In the genomic region with DNA sequence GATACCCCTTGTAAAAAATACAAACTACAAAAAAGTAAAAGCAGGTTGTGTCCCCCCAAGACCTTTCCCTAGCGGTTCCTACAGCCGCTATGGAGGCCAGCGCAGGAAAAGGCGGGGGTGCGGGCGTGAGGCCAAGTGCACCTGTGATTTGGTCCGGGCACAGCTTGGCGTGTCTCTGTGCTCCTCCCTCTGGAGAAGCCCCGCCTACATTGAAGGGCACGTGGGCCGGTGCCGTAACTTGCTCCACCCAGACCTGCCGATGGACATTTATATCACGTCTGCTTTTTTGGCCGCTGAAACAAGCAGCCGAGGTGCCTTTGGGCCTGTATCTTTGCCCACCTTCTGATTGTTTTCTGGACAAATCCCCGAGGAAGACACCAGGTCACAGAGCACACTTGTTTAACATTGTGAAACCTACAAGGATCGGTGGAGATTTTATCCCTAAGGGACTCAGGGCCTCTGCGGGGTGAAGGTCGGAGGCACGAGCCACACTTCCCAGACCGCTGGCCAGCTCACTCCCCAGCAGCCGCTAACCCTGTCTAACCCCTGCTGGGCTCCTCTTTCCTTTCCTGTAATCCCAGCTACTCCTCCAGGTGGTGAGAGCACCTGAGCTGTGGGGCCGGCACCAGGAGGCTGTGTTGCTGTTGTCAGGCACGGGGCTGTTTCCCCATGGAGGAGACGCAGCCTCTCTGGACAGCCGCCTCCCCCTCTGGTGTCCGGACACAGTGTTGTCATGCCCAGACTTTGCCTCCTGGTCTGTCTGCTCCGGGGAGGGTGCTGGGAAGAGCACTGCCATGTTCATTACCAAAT, we compare ENCODE assay signal across 2 cellular contexts.
TF ChIP-seq lines count a peak whose summit lies in the region.

No MANE protein-coding gene starts in this region.

TF ChIP-seq in K562, 482 proteins besides CTCF, POLR2A, EP300 and RAD21 (continued from another document and continues in another):
- TF ChIP-seq, protein P1, sequence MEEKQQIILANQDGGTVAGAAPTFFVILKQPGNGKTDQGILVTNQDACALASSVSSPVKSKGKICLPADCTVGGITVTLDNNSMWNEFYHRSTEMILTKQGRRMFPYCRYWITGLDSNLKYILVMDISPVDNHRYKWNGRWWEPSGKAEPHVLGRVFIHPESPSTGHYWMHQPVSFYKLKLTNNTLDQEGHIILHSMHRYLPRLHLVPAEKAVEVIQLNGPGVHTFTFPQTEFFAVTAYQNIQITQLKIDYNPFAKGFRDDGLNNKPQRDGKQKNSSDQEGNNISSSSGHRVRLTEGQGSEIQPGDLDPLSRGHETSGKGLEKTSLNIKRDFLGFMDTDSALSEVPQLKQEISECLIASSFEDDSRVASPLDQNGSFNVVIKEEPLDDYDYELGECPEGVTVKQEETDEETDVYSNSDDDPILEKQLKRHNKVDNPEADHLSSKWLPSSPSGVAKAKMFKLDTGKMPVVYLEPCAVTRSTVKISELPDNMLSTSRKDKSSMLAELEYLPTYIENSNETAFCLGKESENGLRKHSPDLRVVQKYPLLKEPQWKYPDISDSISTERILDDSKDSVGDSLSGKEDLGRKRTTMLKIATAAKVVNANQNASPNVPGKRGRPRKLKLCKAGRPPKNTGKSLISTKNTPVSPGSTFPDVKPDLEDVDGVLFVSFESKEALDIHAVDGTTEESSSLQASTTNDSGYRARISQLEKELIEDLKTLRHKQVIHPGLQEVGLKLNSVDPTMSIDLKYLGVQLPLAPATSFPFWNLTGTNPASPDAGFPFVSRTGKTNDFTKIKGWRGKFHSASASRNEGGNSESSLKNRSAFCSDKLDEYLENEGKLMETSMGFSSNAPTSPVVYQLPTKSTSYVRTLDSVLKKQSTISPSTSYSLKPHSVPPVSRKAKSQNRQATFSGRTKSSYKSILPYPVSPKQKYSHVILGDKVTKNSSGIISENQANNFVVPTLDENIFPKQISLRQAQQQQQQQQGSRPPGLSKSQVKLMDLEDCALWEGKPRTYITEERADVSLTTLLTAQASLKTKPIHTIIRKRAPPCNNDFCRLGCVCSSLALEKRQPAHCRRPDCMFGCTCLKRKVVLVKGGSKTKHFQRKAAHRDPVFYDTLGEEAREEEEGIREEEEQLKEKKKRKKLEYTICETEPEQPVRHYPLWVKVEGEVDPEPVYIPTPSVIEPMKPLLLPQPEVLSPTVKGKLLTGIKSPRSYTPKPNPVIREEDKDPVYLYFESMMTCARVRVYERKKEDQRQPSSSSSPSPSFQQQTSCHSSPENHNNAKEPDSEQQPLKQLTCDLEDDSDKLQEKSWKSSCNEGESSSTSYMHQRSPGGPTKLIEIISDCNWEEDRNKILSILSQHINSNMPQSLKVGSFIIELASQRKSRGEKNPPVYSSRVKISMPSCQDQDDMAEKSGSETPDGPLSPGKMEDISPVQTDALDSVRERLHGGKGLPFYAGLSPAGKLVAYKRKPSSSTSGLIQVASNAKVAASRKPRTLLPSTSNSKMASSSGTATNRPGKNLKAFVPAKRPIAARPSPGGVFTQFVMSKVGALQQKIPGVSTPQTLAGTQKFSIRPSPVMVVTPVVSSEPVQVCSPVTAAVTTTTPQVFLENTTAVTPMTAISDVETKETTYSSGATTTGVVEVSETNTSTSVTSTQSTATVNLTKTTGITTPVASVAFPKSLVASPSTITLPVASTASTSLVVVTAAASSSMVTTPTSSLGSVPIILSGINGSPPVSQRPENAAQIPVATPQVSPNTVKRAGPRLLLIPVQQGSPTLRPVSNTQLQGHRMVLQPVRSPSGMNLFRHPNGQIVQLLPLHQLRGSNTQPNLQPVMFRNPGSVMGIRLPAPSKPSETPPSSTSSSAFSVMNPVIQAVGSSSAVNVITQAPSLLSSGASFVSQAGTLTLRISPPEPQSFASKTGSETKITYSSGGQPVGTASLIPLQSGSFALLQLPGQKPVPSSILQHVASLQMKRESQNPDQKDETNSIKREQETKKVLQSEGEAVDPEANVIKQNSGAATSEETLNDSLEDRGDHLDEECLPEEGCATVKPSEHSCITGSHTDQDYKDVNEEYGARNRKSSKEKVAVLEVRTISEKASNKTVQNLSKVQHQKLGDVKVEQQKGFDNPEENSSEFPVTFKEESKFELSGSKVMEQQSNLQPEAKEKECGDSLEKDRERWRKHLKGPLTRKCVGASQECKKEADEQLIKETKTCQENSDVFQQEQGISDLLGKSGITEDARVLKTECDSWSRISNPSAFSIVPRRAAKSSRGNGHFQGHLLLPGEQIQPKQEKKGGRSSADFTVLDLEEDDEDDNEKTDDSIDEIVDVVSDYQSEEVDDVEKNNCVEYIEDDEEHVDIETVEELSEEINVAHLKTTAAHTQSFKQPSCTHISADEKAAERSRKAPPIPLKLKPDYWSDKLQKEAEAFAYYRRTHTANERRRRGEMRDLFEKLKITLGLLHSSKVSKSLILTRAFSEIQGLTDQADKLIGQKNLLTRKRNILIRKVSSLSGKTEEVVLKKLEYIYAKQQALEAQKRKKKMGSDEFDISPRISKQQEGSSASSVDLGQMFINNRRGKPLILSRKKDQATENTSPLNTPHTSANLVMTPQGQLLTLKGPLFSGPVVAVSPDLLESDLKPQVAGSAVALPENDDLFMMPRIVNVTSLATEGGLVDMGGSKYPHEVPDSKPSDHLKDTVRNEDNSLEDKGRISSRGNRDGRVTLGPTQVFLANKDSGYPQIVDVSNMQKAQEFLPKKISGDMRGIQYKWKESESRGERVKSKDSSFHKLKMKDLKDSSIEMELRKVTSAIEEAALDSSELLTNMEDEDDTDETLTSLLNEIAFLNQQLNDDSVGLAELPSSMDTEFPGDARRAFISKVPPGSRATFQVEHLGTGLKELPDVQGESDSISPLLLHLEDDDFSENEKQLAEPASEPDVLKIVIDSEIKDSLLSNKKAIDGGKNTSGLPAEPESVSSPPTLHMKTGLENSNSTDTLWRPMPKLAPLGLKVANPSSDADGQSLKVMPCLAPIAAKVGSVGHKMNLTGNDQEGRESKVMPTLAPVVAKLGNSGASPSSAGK (IDR thresholded peaks at IDR 0.05), result peak; percentile 48
- TF ChIP-seq ZBTB17 (CRISPR knock-in tag; IDR thresholded peaks at IDR 0.05) (no peak), ZSCAN29 (IDR thresholded peaks at IDR 0.05) (no peak), ZNF232 (CRISPR knock-in tag; IDR thresholded peaks at IDR 0.05) (0 out of 2 replicates have a peak, but pooled peaks have one; percentile 27)

TF ChIP-seq in HepG2, 621 proteins besides CTCF, POLR2A, EP300 and RAD21 (continued from another document and continues in another):
- TF ChIP-seq, protein P2, sequence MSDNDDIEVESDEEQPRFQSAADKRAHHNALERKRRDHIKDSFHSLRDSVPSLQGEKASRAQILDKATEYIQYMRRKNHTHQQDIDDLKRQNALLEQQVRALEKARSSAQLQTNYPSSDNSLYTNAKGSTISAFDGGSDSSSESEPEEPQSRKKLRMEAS (IDR thresholded peaks at IDR 0.05), result peak; percentile 60
- TF ChIP-seq, protein P3, sequence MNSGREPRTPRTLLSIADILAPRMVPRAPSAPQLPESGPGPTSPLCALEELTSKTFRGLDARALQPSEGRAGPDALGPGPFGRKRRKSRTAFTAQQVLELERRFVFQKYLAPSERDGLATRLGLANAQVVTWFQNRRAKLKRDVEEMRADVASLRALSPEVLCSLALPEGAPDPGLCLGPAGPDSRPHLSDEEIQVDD (CRISPR knock-in tag; IDR thresholded peaks at IDR 0.05; ENCODE audit: borderline replicate concordance), result peak; percentile 73; the same call in 1 of the 2 replicates
- no peak for TF ChIP-seq ZNF224 (CRISPR knock-in tag; IDR thresholded peaks at IDR 0.05)
- TF ChIP-seq, protein P4, sequence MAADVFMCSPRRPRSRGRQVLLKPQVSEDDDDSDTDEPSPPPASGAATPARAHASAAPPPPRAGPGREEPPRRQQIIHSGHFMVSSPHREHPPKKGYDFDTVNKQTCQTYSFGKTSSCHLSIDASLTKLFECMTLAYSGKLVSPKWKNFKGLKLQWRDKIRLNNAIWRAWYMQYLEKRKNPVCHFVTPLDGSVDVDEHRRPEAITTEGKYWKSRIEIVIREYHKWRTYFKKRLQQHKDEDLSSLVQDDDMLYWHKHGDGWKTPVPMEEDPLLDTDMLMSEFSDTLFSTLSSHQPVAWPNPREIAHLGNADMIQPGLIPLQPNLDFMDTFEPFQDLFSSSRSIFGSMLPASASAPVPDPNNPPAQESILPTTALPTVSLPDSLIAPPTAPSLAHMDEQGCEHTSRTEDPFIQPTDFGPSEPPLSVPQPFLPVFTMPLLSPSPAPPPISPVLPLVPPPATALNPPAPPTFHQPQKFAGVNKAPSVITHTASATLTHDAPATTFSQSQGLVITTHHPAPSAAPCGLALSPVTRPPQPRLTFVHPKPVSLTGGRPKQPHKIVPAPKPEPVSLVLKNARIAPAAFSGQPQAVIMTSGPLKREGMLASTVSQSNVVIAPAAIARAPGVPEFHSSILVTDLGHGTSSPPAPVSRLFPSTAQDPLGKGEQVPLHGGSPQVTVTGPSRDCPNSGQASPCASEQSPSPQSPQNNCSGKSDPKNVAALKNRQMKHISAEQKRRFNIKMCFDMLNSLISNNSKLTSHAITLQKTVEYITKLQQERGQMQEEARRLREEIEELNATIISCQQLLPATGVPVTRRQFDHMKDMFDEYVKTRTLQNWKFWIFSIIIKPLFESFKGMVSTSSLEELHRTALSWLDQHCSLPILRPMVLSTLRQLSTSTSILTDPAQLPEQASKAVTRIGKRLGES (CRISPR knock-in tag; IDR thresholded peaks at IDR 0.05; ENCODE audit: borderline replicate concordance), result no peak
- peak; percentile 61; the same call in 1 of the 2 replicates for TF ChIP-seq ZSCAN31 (CRISPR knock-in tag; IDR thresholded peaks at IDR 0.05; ENCODE audit: low read depth)
- TF ChIP-seq, protein P5, sequence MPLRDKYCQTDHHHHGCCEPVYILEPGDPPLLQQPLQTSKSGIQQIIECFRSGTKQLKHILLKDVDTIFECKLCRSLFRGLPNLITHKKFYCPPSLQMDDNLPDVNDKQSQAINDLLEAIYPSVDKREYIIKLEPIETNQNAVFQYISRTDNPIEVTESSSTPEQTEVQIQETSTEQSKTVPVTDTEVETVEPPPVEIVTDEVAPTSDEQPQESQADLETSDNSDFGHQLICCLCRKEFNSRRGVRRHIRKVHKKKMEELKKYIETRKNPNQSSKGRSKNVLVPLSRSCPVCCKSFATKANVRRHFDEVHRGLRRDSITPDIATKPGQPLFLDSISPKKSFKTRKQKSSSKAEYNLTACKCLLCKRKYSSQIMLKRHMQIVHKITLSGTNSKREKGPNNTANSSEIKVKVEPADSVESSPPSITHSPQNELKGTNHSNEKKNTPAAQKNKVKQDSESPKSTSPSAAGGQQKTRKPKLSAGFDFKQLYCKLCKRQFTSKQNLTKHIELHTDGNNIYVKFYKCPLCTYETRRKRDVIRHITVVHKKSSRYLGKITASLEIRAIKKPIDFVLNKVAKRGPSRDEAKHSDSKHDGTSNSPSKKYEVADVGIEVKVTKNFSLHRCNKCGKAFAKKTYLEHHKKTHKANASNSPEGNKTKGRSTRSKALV (CRISPR knock-in tag; IDR thresholded peaks at IDR 0.05), result 0 out of 2 replicates have a peak, but pooled peaks have one; percentile 13
- 0 out of 2 replicates have a peak, but pooled peaks have one; percentile 61 for TF ChIP-seq EZH2 (conservative IDR thresholded peaks at IDR 0.05; ENCODE audit: low read depth, low read length)
- TF ChIP-seq NCOA2 (CRISPR knock-in tag; IDR thresholded peaks at IDR 0.05), result no peak; the same call in 1 of the 2 replicates
- TF ChIP-seq POLR2AphosphoS5 (IDR thresholded peaks at IDR 0.05; ENCODE audit: low read depth, low read length), result 0 out of 2 replicates have a peak, but pooled peaks have one; percentile 23
- TF ChIP-seq ZFP90 (CRISPR knock-in tag; IDR thresholded peaks at IDR 0.05; ENCODE audit: borderline replicate concordance), result peak; percentile 38; the same call in 1 of the 2 replicates
- TF ChIP-seq, protein P6, sequence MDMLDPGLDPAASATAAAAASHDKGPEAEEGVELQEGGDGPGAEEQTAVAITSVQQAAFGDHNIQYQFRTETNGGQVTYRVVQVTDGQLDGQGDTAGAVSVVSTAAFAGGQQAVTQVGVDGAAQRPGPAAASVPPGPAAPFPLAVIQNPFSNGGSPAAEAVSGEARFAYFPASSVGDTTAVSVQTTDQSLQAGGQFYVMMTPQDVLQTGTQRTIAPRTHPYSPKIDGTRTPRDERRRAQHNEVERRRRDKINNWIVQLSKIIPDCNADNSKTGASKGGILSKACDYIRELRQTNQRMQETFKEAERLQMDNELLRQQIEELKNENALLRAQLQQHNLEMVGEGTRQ (IDR thresholded peaks at IDR 0.05; ENCODE audit: low read depth, low read length), result peak; percentile 85
- TF ChIP-seq, protein P6 (CRISPR knock-in tag; IDR thresholded peaks at IDR 0.05; ENCODE audit: borderline replicate concordance), result peak; percentile 90; the same call in 1 of the 2 replicates
- TF ChIP-seq ZNF562 (CRISPR knock-in tag; IDR thresholded peaks at IDR 0.05; ENCODE audit: borderline replicate concordance), result no peak
- TF ChIP-seq, protein P7, sequence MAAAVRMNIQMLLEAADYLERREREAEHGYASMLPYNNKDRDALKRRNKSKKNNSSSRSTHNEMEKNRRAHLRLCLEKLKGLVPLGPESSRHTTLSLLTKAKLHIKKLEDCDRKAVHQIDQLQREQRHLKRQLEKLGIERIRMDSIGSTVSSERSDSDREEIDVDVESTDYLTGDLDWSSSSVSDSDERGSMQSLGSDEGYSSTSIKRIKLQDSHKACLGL (CRISPR knock-in tag; IDR thresholded peaks at IDR 0.05), result 0 out of 2 replicates have a peak, but pooled peaks have one; percentile 16
- 0 out of 2 replicates have a peak, but pooled peaks have one; percentile 44 for TF ChIP-seq ARNT2 (CRISPR knock-in tag; IDR thresholded peaks at IDR 0.05; ENCODE audit: low read depth)
- peak; percentile 71 for TF ChIP-seq ZNF781 (CRISPR knock-in tag; IDR thresholded peaks at IDR 0.05; ENCODE audit: borderline replicate concordance, not compliant biosample characterization)
- TF ChIP-seq, protein P8, sequence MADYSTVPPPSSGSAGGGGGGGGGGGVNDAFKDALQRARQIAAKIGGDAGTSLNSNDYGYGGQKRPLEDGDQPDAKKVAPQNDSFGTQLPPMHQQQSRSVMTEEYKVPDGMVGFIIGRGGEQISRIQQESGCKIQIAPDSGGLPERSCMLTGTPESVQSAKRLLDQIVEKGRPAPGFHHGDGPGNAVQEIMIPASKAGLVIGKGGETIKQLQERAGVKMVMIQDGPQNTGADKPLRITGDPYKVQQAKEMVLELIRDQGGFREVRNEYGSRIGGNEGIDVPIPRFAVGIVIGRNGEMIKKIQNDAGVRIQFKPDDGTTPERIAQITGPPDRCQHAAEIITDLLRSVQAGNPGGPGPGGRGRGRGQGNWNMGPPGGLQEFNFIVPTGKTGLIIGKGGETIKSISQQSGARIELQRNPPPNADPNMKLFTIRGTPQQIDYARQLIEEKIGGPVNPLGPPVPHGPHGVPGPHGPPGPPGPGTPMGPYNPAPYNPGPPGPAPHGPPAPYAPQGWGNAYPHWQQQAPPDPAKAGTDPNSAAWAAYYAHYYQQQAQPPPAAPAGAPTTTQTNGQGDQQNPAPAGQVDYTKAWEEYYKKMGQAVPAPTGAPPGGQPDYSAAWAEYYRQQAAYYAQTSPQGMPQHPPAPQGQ (CRISPR knock-in tag; IDR thresholded peaks at IDR 0.05; ENCODE audit: borderline replicate concordance), result no peak
- 0 out of 2 replicates have a peak, but pooled peaks have one; percentile 37 for TF ChIP-seq RNF2 (conservative IDR thresholded peaks at IDR 0.05; ENCODE audit: low read depth)
- no peak for TF ChIP-seq SOX5 (CRISPR knock-in tag; IDR thresholded peaks at IDR 0.05; ENCODE audit: borderline replicate concordance)
- TF ChIP-seq POLR2G (IDR thresholded peaks at IDR 0.05; ENCODE audit: low read depth, low read length), result peak; percentile 33; the same call in 1 of the 2 replicates
- no peak for TF ChIP-seq SMARCE1 (IDR thresholded peaks at IDR 0.05; ENCODE audit: borderline replicate concordance)
